Comparison of ENCODE assay signal across 1 cellular context in the genomic region with DNA sequence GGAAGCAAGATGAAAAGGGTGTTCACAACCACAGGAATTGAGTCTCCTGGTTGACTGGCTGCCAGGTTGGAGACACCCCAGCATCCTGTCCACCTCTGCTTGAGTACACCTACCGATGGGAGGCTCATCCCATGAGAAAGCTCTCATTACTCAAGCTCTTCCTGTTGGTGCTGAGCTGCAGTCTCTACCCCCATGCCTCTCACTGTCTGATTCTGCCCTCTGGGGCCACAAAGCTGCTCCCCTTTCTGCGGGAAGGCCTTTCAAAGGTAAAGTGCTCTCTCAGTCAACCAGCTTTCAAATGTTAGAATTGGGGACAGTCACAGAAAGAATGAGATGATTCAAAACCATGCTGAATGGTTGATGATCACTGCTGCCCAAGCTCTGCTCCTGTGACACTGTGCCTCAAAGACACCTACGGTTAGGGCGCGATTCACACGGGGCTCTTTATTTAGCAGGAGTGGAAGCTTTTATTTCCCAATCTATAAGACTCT.
A peak's percentile ranks its signal among the peaks of the same experiment; 100 is the strongest.
TF ChIP-seq lines count a peak whose summit lies in the region.

No MANE protein-coding gene starts in this region.

TF ChIP-seq in GM12878, 131 proteins besides CTCF, POLR2A, EP300 and RAD21 (continued from another document and continues in another):
- no peak for TF ChIP-seq SRF (IDR thresholded peaks at IDR 0.05; ENCODE audit: low read depth in 2 of 2, low read length in 2 of 2)
- TF ChIP-seq, protein P1, sequence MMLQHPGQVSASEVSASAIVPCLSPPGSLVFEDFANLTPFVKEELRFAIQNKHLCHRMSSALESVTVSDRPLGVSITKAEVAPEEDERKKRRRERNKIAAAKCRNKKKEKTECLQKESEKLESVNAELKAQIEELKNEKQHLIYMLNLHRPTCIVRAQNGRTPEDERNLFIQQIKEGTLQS (IDR thresholded peaks at IDR 0.05; ENCODE audit: borderline replicate concordance, extremely low read depth, low read depth, low read length) = no peak
- TF ChIP-seq CHD4 (IDR thresholded peaks at IDR 0.05) = no peak
- no peak for TF ChIP-seq NR2C1 (IDR thresholded peaks at IDR 0.05)
- TF ChIP-seq TBL1XR1 (IDR thresholded peaks at IDR 0.05; ENCODE audit: low read depth, low read length) = no peak
- TF ChIP-seq BRCA1 (IDR thresholded peaks at IDR 0.05; ENCODE audit: low read depth, low read length) = no peak
- TF ChIP-seq PAX8 (IDR thresholded peaks at IDR 0.05) = no peak
- no peak for TF ChIP-seq IRF4 (IDR thresholded peaks at IDR 0.05; ENCODE audit: low read depth, low read length)
- peak; percentile 46 for TF ChIP-seq NR2F1 (conservative IDR thresholded peaks at IDR 0.05)
- TF ChIP-seq, protein P2, sequence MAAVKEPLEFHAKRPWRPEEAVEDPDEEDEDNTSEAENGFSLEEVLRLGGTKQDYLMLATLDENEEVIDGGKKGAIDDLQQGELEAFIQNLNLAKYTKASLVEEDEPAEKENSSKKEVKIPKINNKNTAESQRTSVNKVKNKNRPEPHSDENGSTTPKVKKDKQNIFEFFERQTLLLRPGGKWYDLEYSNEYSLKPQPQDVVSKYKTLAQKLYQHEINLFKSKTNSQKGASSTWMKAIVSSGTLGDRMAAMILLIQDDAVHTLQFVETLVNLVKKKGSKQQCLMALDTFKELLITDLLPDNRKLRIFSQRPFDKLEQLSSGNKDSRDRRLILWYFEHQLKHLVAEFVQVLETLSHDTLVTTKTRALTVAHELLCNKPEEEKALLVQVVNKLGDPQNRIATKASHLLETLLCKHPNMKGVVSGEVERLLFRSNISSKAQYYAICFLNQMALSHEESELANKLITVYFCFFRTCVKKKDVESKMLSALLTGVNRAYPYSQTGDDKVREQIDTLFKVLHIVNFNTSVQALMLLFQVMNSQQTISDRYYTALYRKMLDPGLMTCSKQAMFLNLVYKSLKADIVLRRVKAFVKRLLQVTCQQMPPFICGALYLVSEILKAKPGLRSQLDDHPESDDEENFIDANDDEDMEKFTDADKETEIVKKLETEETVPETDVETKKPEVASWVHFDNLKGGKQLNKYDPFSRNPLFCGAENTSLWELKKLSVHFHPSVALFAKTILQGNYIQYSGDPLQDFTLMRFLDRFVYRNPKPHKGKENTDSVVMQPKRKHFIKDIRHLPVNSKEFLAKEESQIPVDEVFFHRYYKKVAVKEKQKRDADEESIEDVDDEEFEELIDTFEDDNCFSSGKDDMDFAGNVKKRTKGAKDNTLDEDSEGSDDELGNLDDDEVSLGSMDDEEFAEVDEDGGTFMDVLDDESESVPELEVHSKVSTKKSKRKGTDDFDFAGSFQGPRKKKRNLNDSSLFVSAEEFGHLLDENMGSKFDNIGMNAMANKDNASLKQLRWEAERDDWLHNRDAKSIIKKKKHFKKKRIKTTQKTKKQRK (IDR thresholded peaks at IDR 0.05; ENCODE audit: low read depth, low read length) = no peak
- TF ChIP-seq, protein P3, sequence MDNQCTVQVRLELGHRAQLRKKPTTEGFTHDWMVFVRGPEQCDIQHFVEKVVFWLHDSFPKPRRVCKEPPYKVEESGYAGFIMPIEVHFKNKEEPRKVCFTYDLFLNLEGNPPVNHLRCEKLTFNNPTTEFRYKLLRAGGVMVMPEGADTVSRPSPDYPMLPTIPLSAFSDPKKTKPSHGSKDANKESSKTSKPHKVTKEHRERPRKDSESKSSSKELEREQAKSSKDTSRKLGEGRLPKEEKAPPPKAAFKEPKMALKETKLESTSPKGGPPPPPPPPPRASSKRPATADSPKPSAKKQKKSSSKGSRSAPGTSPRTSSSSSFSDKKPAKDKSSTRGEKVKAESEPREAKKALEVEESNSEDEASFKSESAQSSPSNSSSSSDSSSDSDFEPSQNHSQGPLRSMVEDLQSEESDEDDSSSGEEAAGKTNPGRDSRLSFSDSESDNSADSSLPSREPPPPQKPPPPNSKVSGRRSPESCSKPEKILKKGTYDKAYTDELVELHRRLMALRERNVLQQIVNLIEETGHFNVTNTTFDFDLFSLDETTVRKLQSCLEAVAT (IDR thresholded peaks at IDR 0.05) = 0 out of 2 replicates have a peak, but pooled peaks have one; percentile 43
- no peak for TF ChIP-seq MXI1 (IDR thresholded peaks at IDR 0.05; ENCODE audit: low read depth, low read length)
- TF ChIP-seq CREM (IDR thresholded peaks at IDR 0.05; ENCODE audit: low read depth) = no peak
- TF ChIP-seq, protein P4, sequence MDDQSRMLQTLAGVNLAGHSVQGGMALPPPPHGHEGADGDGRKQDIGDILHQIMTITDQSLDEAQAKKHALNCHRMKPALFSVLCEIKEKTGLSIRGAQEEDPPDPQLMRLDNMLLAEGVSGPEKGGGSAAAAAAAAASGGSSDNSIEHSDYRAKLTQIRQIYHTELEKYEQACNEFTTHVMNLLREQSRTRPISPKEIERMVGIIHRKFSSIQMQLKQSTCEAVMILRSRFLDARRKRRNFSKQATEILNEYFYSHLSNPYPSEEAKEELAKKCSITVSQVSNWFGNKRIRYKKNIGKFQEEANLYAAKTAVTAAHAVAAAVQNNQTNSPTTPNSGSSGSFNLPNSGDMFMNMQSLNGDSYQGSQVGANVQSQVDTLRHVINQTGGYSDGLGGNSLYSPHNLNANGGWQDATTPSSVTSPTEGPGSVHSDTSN (IDR thresholded peaks at IDR 0.05; ENCODE audit: insufficient replicate concordance, low read depth, low read length) = no peak
- TF ChIP-seq, protein P5, sequence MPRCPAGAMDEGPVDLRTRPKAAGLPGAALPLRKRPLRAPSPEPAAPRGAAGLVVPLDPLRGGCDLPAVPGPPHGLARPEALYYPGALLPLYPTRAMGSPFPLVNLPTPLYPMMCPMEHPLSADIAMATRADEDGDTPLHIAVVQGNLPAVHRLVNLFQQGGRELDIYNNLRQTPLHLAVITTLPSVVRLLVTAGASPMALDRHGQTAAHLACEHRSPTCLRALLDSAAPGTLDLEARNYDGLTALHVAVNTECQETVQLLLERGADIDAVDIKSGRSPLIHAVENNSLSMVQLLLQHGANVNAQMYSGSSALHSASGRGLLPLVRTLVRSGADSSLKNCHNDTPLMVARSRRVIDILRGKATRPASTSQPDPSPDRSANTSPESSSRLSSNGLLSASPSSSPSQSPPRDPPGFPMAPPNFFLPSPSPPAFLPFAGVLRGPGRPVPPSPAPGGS (IDR thresholded peaks at IDR 0.05; ENCODE audit: borderline replicate concordance, insufficient read depth, low read depth, low read length, poor library complexity, severe bottlenecking) = no peak
- TF ChIP-seq, protein P6, sequence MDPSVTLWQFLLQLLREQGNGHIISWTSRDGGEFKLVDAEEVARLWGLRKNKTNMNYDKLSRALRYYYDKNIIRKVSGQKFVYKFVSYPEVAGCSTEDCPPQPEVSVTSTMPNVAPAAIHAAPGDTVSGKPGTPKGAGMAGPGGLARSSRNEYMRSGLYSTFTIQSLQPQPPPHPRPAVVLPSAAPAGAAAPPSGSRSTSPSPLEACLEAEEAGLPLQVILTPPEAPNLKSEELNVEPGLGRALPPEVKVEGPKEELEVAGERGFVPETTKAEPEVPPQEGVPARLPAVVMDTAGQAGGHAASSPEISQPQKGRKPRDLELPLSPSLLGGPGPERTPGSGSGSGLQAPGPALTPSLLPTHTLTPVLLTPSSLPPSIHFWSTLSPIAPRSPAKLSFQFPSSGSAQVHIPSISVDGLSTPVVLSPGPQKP (IDR thresholded peaks at IDR 0.05; ENCODE audit: low read depth, low read length) = no peak
- TF ChIP-seq TARDBP (IDR thresholded peaks at IDR 0.05; ENCODE audit: borderline replicate concordance) = no peak
- TF ChIP-seq GATAD2B (conservative IDR thresholded peaks at IDR 0.05; ENCODE audit: low read depth) = peak; percentile 72
- TF ChIP-seq FOXK2 (IDR thresholded peaks at IDR 0.05) = no peak
- TF ChIP-seq, protein P7, sequence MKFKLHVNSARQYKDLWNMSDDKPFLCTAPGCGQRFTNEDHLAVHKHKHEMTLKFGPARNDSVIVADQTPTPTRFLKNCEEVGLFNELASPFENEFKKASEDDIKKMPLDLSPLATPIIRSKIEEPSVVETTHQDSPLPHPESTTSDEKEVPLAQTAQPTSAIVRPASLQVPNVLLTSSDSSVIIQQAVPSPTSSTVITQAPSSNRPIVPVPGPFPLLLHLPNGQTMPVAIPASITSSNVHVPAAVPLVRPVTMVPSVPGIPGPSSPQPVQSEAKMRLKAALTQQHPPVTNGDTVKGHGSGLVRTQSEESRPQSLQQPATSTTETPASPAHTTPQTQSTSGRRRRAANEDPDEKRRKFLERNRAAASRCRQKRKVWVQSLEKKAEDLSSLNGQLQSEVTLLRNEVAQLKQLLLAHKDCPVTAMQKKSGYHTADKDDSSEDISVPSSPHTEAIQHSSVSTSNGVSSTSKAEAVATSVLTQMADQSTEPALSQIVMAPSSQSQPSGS (IDR thresholded peaks at IDR 0.05; ENCODE audit: low read length) = peak; percentile 40; the same call in 1 of the 2 replicates
- TF ChIP-seq, protein P8, sequence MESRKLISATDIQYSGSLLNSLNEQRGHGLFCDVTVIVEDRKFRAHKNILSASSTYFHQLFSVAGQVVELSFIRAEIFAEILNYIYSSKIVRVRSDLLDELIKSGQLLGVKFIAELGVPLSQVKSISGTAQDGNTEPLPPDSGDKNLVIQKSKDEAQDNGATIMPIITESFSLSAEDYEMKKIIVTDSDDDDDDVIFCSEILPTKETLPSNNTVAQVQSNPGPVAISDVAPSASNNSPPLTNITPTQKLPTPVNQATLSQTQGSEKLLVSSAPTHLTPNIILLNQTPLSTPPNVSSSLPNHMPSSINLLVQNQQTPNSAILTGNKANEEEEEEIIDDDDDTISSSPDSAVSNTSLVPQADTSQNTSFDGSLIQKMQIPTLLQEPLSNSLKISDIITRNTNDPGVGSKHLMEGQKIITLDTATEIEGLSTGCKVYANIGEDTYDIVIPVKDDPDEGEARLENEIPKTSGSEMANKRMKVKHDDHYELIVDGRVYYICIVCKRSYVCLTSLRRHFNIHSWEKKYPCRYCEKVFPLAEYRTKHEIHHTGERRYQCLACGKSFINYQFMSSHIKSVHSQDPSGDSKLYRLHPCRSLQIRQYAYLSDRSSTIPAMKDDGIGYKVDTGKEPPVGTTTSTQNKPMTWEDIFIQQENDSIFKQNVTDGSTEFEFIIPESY (IDR thresholded peaks at IDR 0.05) = no peak
- no peak for TF ChIP-seq PML (IDR thresholded peaks at IDR 0.05; ENCODE audit: low read length)
- TF ChIP-seq ETV6 (conservative IDR thresholded peaks at IDR 0.05 in 1 of 2, IDR thresholded peaks at IDR 0.05 in 1 of 2; ENCODE audit: borderline replicate concordance in 1 of 2, low read depth in 1 of 2) = no peak
- TF ChIP-seq, protein P9, sequence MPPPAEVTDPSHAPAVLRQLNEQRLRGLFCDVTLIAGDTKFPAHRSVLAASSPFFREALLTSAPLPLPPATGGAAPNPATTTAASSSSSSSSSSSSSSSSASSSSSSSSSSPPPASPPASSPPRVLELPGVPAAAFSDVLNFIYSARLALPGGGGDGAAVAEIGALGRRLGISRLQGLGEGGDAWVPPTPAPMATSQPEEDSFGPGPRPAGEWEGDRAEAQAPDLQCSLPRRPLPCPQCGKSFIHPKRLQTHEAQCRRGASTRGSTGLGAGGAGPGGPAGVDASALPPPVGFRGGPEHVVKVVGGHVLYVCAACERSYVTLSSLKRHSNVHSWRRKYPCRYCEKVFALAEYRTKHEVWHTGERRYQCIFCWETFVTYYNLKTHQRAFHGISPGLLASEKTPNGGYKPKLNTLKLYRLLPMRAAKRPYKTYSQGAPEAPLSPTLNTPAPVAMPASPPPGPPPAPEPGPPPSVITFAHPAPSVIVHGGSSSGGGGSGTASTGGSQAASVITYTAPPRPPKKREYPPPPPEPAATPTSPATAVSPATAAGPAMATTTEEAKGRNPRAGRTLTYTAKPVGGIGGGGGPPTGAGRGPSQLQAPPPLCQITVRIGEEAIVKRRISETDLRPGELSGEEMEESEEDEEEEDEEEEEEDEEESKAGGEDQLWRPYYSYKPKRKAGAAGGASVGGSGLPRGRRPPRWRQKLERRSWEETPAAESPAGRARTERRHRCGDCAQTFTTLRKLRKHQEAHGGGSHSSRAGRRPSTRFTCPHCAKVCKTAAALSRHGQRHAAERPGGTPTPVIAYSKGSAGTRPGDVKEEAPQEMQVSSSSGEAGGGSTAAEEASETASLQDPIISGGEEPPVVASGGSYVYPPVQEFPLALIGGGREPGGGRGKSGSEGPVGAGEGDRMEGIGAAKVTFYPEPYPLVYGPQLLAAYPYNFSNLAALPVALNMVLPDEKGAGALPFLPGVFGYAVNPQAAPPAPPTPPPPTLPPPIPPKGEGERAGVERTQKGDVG (CRISPR knock-in tag; IDR thresholded peaks at IDR 0.05) = no peak
- TF ChIP-seq NFXL1 (IDR thresholded peaks at IDR 0.05; ENCODE audit: borderline replicate concordance) = no peak
- TF ChIP-seq, protein P10, sequence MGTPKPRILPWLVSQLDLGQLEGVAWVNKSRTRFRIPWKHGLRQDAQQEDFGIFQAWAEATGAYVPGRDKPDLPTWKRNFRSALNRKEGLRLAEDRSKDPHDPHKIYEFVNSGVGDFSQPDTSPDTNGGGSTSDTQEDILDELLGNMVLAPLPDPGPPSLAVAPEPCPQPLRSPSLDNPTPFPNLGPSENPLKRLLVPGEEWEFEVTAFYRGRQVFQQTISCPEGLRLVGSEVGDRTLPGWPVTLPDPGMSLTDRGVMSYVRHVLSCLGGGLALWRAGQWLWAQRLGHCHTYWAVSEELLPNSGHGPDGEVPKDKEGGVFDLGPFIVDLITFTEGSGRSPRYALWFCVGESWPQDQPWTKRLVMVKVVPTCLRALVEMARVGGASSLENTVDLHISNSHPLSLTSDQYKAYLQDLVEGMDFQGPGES (IDR thresholded peaks at IDR 0.05) = no peak
- peak; percentile 69 for TF ChIP-seq MEF2B (IDR thresholded peaks at IDR 0.05; ENCODE audit: partially characterized antibody, poor library complexity, severe bottlenecking)
- TF ChIP-seq STAT1 (conservative IDR thresholded peaks at IDR 0.05) = no peak
- TF ChIP-seq MYB (IDR thresholded peaks at IDR 0.05; ENCODE audit: borderline replicate concordance, low read depth, low read length) = no peak
- no peak for TF ChIP-seq ZNF274 (IDR thresholded peaks at IDR 0.05; ENCODE audit: insufficient read depth, insufficient read length)
- TF ChIP-seq SIN3A (IDR thresholded peaks at IDR 0.05; ENCODE audit: low read depth, low read length) = no peak
- TF ChIP-seq SMC3 (IDR thresholded peaks at IDR 0.05; ENCODE audit: borderline replicate concordance, low read length) = 0 out of 2 replicates have a peak, but pooled peaks have one; percentile 13
- TF ChIP-seq CHD2 (IDR thresholded peaks at IDR 0.05; ENCODE audit: borderline replicate concordance, low read depth, low read length) = no peak
- no peak for TF ChIP-seq STAT3 (IDR thresholded peaks at IDR 0.05; ENCODE audit: low read depth, low read length)
- TF ChIP-seq, protein P11, sequence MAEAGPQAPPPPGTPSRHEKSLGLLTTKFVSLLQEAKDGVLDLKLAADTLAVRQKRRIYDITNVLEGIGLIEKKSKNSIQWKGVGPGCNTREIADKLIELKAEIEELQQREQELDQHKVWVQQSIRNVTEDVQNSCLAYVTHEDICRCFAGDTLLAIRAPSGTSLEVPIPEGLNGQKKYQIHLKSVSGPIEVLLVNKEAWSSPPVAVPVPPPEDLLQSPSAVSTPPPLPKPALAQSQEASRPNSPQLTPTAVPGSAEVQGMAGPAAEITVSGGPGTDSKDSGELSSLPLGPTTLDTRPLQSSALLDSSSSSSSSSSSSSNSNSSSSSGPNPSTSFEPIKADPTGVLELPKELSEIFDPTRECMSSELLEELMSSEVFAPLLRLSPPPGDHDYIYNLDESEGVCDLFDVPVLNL (IDR thresholded peaks at IDR 0.05; ENCODE audit: low read depth, low read length) = no peak
- TF ChIP-seq ESRRA (IDR thresholded peaks at IDR 0.05; ENCODE audit: low read length) = no peak
- TF ChIP-seq NBN (IDR thresholded peaks at IDR 0.05) = no peak
- no peak for TF ChIP-seq EGR1 (IDR thresholded peaks at IDR 0.05; ENCODE audit: borderline replicate concordance in 1 of 2, low read depth in 2 of 2, low read length in 2 of 2)
- no peak for TF ChIP-seq SPI1 (IDR thresholded peaks at IDR 0.05; ENCODE audit: borderline replicate concordance, insufficient read depth, low read depth, low read length)
